10 cellular contexts compared by ENCODE assay signal in the genomic region with DNA sequence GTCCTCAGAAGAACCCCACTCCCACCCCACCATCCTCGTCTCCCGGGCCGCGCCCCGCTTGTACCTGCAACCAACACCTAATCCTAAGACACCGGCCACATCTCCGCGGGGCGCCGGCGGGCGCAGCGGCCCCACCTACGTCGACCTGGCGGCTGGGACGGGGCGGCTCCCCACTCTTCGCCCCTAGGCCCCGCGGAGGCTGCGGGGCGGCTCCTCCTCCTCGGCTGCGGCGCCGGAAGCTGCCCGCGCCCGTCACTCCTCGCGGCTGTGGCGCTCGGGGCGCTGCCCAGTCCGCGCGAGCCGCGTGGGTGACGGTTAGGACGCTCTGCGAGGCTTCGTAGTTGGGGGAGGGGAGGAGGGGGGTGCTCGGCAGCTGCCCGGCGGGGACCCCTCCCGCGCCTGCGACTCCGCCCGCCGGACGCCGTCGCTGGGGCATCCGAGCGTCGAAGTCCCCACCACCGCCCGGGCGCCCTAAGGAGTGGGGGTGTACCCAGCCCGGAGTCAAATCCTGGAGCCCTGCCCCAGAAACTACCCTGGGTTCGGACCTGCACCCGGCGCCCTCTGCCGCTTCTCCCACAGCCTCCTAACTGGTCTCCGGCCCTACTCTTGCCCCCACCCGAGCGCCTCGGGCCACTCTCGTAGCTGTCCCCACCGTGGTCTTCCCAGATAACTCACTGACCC. TPM values are rescaled to one million over a fixed set of nuclear protein-coding genes. Genes with fewer than 3 reads are reported as not detected.
DNase-seq lines count a peak whose midpoint lies in the region; ATAC-seq and TF ChIP-seq lines count a peak whose summit lies in the region.
"Had no signal": no experiment of that assay in that cellular context is flagged by ENCODE, and none has a peak within 500 bp of the region (broad histone marks: within the 10 kb centered on the region; RNA-seq: fewer than 3 reads in every experiment).

A gene (minus strand): TSS at position 241 of the 681 bp plus-strand sequence. CDS start 17,934 bp downstream, outside the sequence.

- DNase-seq in DMS 273 (lab: John Stamatoyannopoulos, UW; ENCODE audit: unreplicated experiment) (peak; percentile 58), DMS 273 treated with DMSO at 0.1 percent for 48 hours (lab: John Stamatoyannopoulos, UW) (no peak), right atrium auricular region (ENCODE audit: low spot score) (no peak), kidney glomerular epithelial cell (lab: John Stamatoyannopoulos, UW) (no peak), chondrocyte (ENCODE audit: low spot score) (no peak)

- H3K4me1 Mint-ChIP-seq in activated T-helper 17 cell treated with anti-CD3 and anti-CD28 coated beads, Interleukin-2, amount 50 U/mL, for 72 hours = no peaks in the 10 kb centered on the region
- peaks cover 7% of the 10 kb centered on the region for H3K4me1 Mint-ChIP-seq in stimulated activated memory B cell treated with anti-CD40 and anti-IgM and Interleukin-4, amounts not matched to agents 10 μg/mL and 1 μg/mL and 100 μg/mL, for 72 hours
- no peaks in the 10 kb centered on the region for H3K4me1 Mint-ChIP-seq in chondrocyte (ENCODE audit: low read depth)

- H3K9me3 ChIP-seq in right atrium auricular region = no peaks in the 10 kb centered on the region

- H3K9me3 Mint-ChIP-seq in activated T-helper 17 cell treated with anti-CD3 and anti-CD28 coated beads, Interleukin-2, amount 50 U/mL, for 72 hours = no peaks in the 10 kb centered on the region
- H3K9me3 Mint-ChIP-seq in stimulated activated memory B cell treated with anti-CD40 and anti-IgM and Interleukin-4, amounts not matched to agents 10 μg/mL and 1 μg/mL and 100 μg/mL, for 72 hours = no peaks in the 10 kb centered on the region
- H3K9me3 Mint-ChIP-seq in chondrocyte (ENCODE audit: low read depth) = no peaks in the 10 kb centered on the region

- TF ChIP-seq CTCF in right atrium auricular region (IDR thresholded peaks at IDR 0.05) = peak in 1 of 2 donors; percentile 15
- no peak for TF ChIP-seq CTCF in chondrocyte (IDR thresholded peaks at IDR 0.05)

- H3K4me3 Mint-ChIP-seq in activated T-helper 17 cell treated with anti-CD3 and anti-CD28 coated beads, Interleukin-2, amount 50 U/mL, for 72 hours = peak within 1 kb of the TSS; percentile 63
- peak within 1 kb of the TSS; percentile 52 for H3K4me3 Mint-ChIP-seq in stimulated activated memory B cell treated with anti-CD40 and anti-IgM and Interleukin-4, amounts not matched to agents 10 μg/mL and 1 μg/mL and 100 μg/mL, for 72 hours
- no peak within 1 kb of the TSS for H3K4me3 Mint-ChIP-seq in chondrocyte (ENCODE audit: unreplicated experiment)

- H3K4me1 ChIP-seq in right atrium auricular region = peaks cover 0 to 14% of the 10 kb centered on the region in 2 donors

- peak within 1 kb of the TSS; percentile 48 to 66 for H3K4me3 ChIP-seq in right atrium auricular region

- H3K27me3 ChIP-seq in right atrium auricular region = no peaks in the 10 kb centered on the region

- H3K27ac Mint-ChIP-seq in activated T-helper 17 cell treated with anti-CD3 and anti-CD28 coated beads, Interleukin-2, amount 50 U/mL, for 72 hours = no peak within 1 kb of the TSS
- no peak within 1 kb of the TSS for H3K27ac Mint-ChIP-seq in stimulated activated memory B cell treated with anti-CD40 and anti-IgM and Interleukin-4, amounts not matched to agents 10 μg/mL and 1 μg/mL and 100 μg/mL, for 72 hours
- no peak within 1 kb of the TSS for H3K27ac Mint-ChIP-seq in chondrocyte (ENCODE audit: unreplicated experiment)

- peaks cover 27% of the 10 kb centered on the region for H3K27me3 Mint-ChIP-seq in activated T-helper 17 cell treated with anti-CD3 and anti-CD28 coated beads, Interleukin-2, amount 50 U/mL, for 72 hours
- H3K27me3 Mint-ChIP-seq in stimulated activated memory B cell treated with anti-CD40 and anti-IgM and Interleukin-4, amounts not matched to agents 10 μg/mL and 1 μg/mL and 100 μg/mL, for 72 hours = peaks cover 35% of the 10 kb centered on the region
- H3K27me3 Mint-ChIP-seq in chondrocyte (ENCODE audit: low read depth) = no peaks in the 10 kb centered on the region

- ATAC-seq in activated T-helper 17 cell treated with anti-CD3 and anti-CD28 coated beads, Interleukin-2, amount 50 U/mL, for 72 hours (replicated peaks) = peak; percentile 46
- ATAC-seq in stimulated activated memory B cell treated with anti-CD40 and anti-IgM and Interleukin-4, amounts not matched to agents 10 μg/mL and 1 μg/mL and 100 μg/mL, for 72 hours = peak; percentile 56
- no peak for ATAC-seq in HG03460 (IDR thresholded peaks at IDR 0.05; ENCODE audit: unreplicated experiment)

- H3K36me3 ChIP-seq in right atrium auricular region = no peaks in the 10 kb centered on the region

- H3K27ac ChIP-seq in right atrium auricular region = peak within 1 kb of the TSS in 1 of 2 donors; percentile 21
- H3K27ac ChIP-seq: 22Rv1 had no signal

- no peaks in the 10 kb centered on the region for H3K36me3 Mint-ChIP-seq in activated T-helper 17 cell treated with anti-CD3 and anti-CD28 coated beads, Interleukin-2, amount 50 U/mL, for 72 hours (ENCODE audit: low read depth)
- H3K36me3 Mint-ChIP-seq in stimulated activated memory B cell treated with anti-CD40 and anti-IgM and Interleukin-4, amounts not matched to agents 10 μg/mL and 1 μg/mL and 100 μg/mL, for 72 hours = no peaks in the 10 kb centered on the region
- no peaks in the 10 kb centered on the region for H3K36me3 Mint-ChIP-seq in chondrocyte (ENCODE audit: low read depth)

RNA-seq across cellular contexts. Expression of the gene that starts here (rescaled TPM):
- not detected for total RNA-seq in activated T-helper 17 cell treated with anti-CD3 and anti-CD28 coated beads, Interleukin-2, amount 50 U/mL, for 72 hours
- under 1 TPM; 0.19 to 0.79 TPM for total RNA-seq in right atrium auricular region
- total RNA-seq in chondrocyte = not detected in 3 replicates
- total RNA-seq: T-helper 1 cell treated with Interleukin-12 subunit alpha and Interleukin-12 subunit beta and Interleukin-4 antibody, amounts not matched to agents 30 ng/mL and 1 ng/mL, for 36 hours had no signal

Comparison
In these comparisons a context has a peak if more than half of its experiments do, and no peak if none do; other contexts are left out.
1. Peak in ATAC-seq in activated T-helper 17 cell treated with anti-CD3 and anti-CD28 coated beads, Interleukin-2, amount 50 U/mL, for 72 hours; RNA of the gene not detected or under 1 TPM.